ENCODE assay signal across 9 cellular contexts in genomic region chr7:2353113-2353512, GRCh38. TPM values are rescaled to one million over a fixed set of nuclear protein-coding genes. Genes with fewer than 3 reads are reported as not detected.
DNase-seq lines count a peak whose midpoint lies in the region; ATAC-seq, FAIRE-seq and TF ChIP-seq lines count a peak whose summit lies in the region.
"Had no signal": no experiment of that assay in that cellular context is flagged by ENCODE, and none has a peak within 500 bp of the region (broad histone marks: within the 10 kb centered on the region; RNA-seq: fewer than 3 reads in every experiment).

No MANE protein-coding gene starts in this region.

- no peak overlapping the region for H3K18ac ChIP-seq in mesenchymal stem cell (ENCODE audit: low read depth in 1 of 2, low read length in 2 of 2)

- in situ Hi-C loops in GM12878 (cut with MboI) = loop anchor here (5.0 kb wide), 1 partner anchor 781 kb away; the partner anchor contains the start of gene PSMG3

- peak overlapping the region; percentile 92 for H3K4me3 Mint-ChIP-seq in stimulated activated naive CD8-positive, alpha-beta T cell treated with anti-CD3 and anti-CD28 coated beads, Interleukin-15, Interleukin-2, amounts not matched to agents 100 ng/mL and 50 ng/mL, for 24 hours

- H3K79me1 ChIP-seq in mesenchymal stem cell (replicated peaks; ENCODE audit: low read length, poor library complexity, severe bottlenecking) = peaks cover 14% of the 10 kb centered on the region

- H4K91ac ChIP-seq in mesenchymal stem cell (ENCODE audit: low read length) = no peak overlapping the region

- no peak for FAIRE-seq in GM12878 (lab: Jason Lieb, UNC)

- H2AFZ ChIP-seq in GM12878 (ENCODE audit: control insufficient read depth, low read depth, low read length) (peak overlapping the region; percentile 100; the same call in 1 of the 2 replicates), mesenchymal stem cell (ENCODE audit: low read depth, low read length) (no peak overlapping the region)

- H3K9me3 Mint-ChIP-seq in stimulated activated naive CD8-positive, alpha-beta T cell treated with anti-CD3 and anti-CD28 coated beads, Interleukin-15, Interleukin-2, amounts not matched to agents 100 ng/mL and 50 ng/mL, for 24 hours = no peaks in the 10 kb centered on the region

- POLR2A ChIA-PET in GM12878 (lab: Charles Lee) = interaction anchor here (0.6 to 1.3 kb wide), 3 partner anchors 55 to 240 kb away, joined by 4 to 8 read pairs (median 5); no protein-coding TSS in a partner anchor

- no peak overlapping the region for H4K8ac ChIP-seq in mesenchymal stem cell (ENCODE audit: low read length)

- intact Hi-C loops in GM12878 (cut with micrococcal nuclease; ENCODE audit: unreplicated experiment) = no loop called here
- intact Hi-C loops in vagina (cut with DNase I) = loop anchor here (10.0 kb wide), 1 partner anchor 778 kb away; the partner anchor contains the start of gene PSMG3

- no peak overlapping the region for H2BK120ac ChIP-seq in mesenchymal stem cell (ENCODE audit: low read depth, low read length)

- no peak overlapping the region for H2AK5ac ChIP-seq in mesenchymal stem cell (ENCODE audit: low read length, severe bottlenecking)

- TF ChIP-seq RAD21 in GM12878 (IDR thresholded peaks at IDR 0.05; ENCODE audit: insufficient read depth, low read depth, low read length) = no peak

- H3K23ac ChIP-seq in mesenchymal stem cell (ENCODE audit: low read length in 2 of 2) = no peak overlapping the region

- peak overlapping the region in 1 of 2 experiments; percentile 81 for H3K4ac ChIP-seq in mesenchymal stem cell (ENCODE audit: low read depth in 1 of 2, low read length in 2 of 2)

- no peaks in the 10 kb centered on the region for H3K27me3 ChIP-seq in GM12878 (replicated peaks in 1 of 2; ENCODE audit: control insufficient read depth in 2 of 2, insufficient read depth in 2 of 2, low read length in 1 of 2)
- no peaks in the 10 kb centered on the region for H3K27me3 ChIP-seq in mesenchymal stem cell (ENCODE audit: control insufficient read depth in 1 of 2, insufficient read depth in 1 of 2, low read length in 2 of 2)
- H3K27me3 ChIP-seq in vagina = no peaks in the 10 kb centered on the region
- H3K27me3 ChIP-seq: ascending aorta had no signal

- peaks cover 22% of the 10 kb centered on the region for H3K36me3 Mint-ChIP-seq in stimulated activated naive CD8-positive, alpha-beta T cell treated with anti-CD3 and anti-CD28 coated beads, Interleukin-15, Interleukin-2, amounts not matched to agents 100 ng/mL and 50 ng/mL, for 24 hours (ENCODE audit: low read depth)

- H3K27me3 Mint-ChIP-seq in stimulated activated naive CD8-positive, alpha-beta T cell treated with anti-CD3 and anti-CD28 coated beads, Interleukin-15, Interleukin-2, amounts not matched to agents 100 ng/mL and 50 ng/mL, for 24 hours = no peaks in the 10 kb centered on the region

- TF ChIP-seq POLR2A in GM12878 (IDR thresholded peaks at IDR 0.05; ENCODE audit: low read depth, low read length) (no peak), vagina (IDR thresholded peaks at IDR 0.05) (no peak)

- WGBS in GM12878 (ENCODE audit: insufficient coverage, insufficient replicate concordance, low lambda C conversion rate, missing lambda C conversion rate) = 96% methylated on average over 11 of the region's 11 CpGs
- WGBS in mesenchymal stem cell = 96% methylated on average over 5 of the region's 11 CpGs

- H3K4me1 ChIP-seq in GM12878 (ENCODE audit: control insufficient read depth, insufficient read depth, low read length) = peaks cover 12% of the 10 kb centered on the region
- peaks cover 15% of the 10 kb centered on the region for H3K4me1 ChIP-seq in mesenchymal stem cell (ENCODE audit: control insufficient read depth, insufficient read depth, low read depth, low read length)
- peaks cover 40% of the 10 kb centered on the region for H3K4me1 ChIP-seq in vagina

- DNase-seq in stimulated activated naive CD8-positive, alpha-beta T cell treated with anti-CD3 and anti-CD28 coated beads, Interleukin-15, Interleukin-2, amounts not matched to agents 100 U/mL and 50 U/mL, for 24 hours = no peak
- no peak for DNase-seq in GM12878 (ENCODE audit: low read depth, low spot score)
- no peak for DNase-seq in mesenchymal stem cell
- DNase-seq in vagina (ENCODE audit: extremely low spot score in 2 of 2) = no peak
- DNase-seq in DMS 273 treated with DMSO at 0.1 percent for 48 hours (lab: John Stamatoyannopoulos, UW) = no peak
- DNase-seq in C1 segment of cervical spinal cord (lab: John Stamatoyannopoulos, UW) = no peak

- peaks cover 0 to 2% of the 10 kb centered on the region in 2 experiments; a peak in 1 of 4 replicates for H3K36me3 ChIP-seq in GM12878 (ENCODE audit: control insufficient read depth in 2 of 2, insufficient read depth in 2 of 2, low read length in 1 of 2)
- peaks cover 10 to 13% of the 10 kb centered on the region in 2 experiments for H3K36me3 ChIP-seq in mesenchymal stem cell (ENCODE audit: control insufficient read depth in 1 of 2, insufficient read depth in 2 of 2, low read depth in 1 of 2, low read length in 2 of 2)
- H3K36me3 ChIP-seq in vagina = no peaks in the 10 kb centered on the region
- H3K36me3 ChIP-seq: ascending aorta had no signal

- H3K4me1 Mint-ChIP-seq in stimulated activated naive CD8-positive, alpha-beta T cell treated with anti-CD3 and anti-CD28 coated beads, Interleukin-15, Interleukin-2, amounts not matched to agents 100 ng/mL and 50 ng/mL, for 24 hours (ENCODE audit: low read depth) = peaks cover 39% of the 10 kb centered on the region

- peak overlapping the region; percentile 54 for H2BK15ac ChIP-seq in mesenchymal stem cell (ENCODE audit: low read depth, poor library complexity, severe bottlenecking)

- H3K14ac ChIP-seq in mesenchymal stem cell (ENCODE audit: low read length in 2 of 2) = no peak overlapping the region

- H3K9me3 ChIP-seq in GM12878 (replicated peaks; ENCODE audit: control insufficient read depth, insufficient read depth, low read length) (no peaks in the 10 kb centered on the region), mesenchymal stem cell (ENCODE audit: control insufficient read depth, low read length) (no peaks in the 10 kb centered on the region), vagina (no peaks in the 10 kb centered on the region)
- H3K9me3 ChIP-seq: ascending aorta had no signal

- no TSS peak for BruUV-seq in GM12878 (replicated peaks; lab: Mats Ljungman, UMichigan)

- H2BK12ac ChIP-seq in mesenchymal stem cell (ENCODE audit: low read length in 2 of 2) = no peak overlapping the region

- peak overlapping the region; percentile 100 for H3K27ac Mint-ChIP-seq in stimulated activated naive CD8-positive, alpha-beta T cell treated with anti-CD3 and anti-CD28 coated beads, Interleukin-15, Interleukin-2, amounts not matched to agents 100 ng/mL and 50 ng/mL, for 24 hours

- TF ChIP-seq CTCF in GM12878 (IDR thresholded peaks at IDR 0.05 in 2 of 3, conservative IDR thresholded peaks at IDR 0.05 in 1 of 3; ENCODE audit: control insufficient read depth in 2 of 3, extremely low read depth in 1 of 3, insufficient read depth in 1 of 3, low read depth in 3 of 3, low read length in 3 of 3) = no peak
- TF ChIP-seq CTCF in vagina (IDR thresholded peaks at IDR 0.05) = no peak

- RAD21 ChIA-PET in GM12878 (lab: Charles Lee; ENCODE audit: unreplicated experiment) = interaction anchor here (0.8 to 3.5 kb wide), 2 partner anchors 53 to 121 kb away, joined by 3 to 28 read pairs; no protein-coding TSS in a partner anchor

- peaks cover 47% of the 10 kb centered on the region for H3K79me2 ChIP-seq in GM12878 (ENCODE audit: control insufficient read depth, insufficient read depth, low read length)

- H3K27ac ChIP-seq in GM12878 (ENCODE audit: control insufficient read depth, insufficient read depth) (peak overlapping the region; percentile 99), mesenchymal stem cell (ENCODE audit: low read length, poor library complexity, severe bottlenecking) (no peak overlapping the region), vagina (no peak overlapping the region)

- SMC1A ChIA-PET in GM12878 (lab: Charles Lee; ENCODE audit: uncharacterized antibody, unreplicated experiment) = interaction anchor here (1.3 kb wide), 1 partner anchor 116 kb away, joined by 3 read pairs; no protein-coding TSS in a partner anchor

- H3K4me3 ChIP-seq in GM12878 = peak overlapping the region; percentile 59
- H3K4me3 ChIP-seq in mesenchymal stem cell (ENCODE audit: insufficient read depth in 1 of 2, low read depth in 1 of 2, low read length in 2 of 2) = peak overlapping the region; percentile 60 to 96
- H3K4me3 ChIP-seq in vagina = peak overlapping the region; percentile 99 to 100

- CTCF ChIA-PET in GM12878 (lab: Yijun Ruan, JAX) = interaction anchor here (1.5 kb wide), 1 partner anchor 19 kb away, joined by 3 read pairs; no protein-coding TSS in a partner anchor

- no peak overlapping the region for H2BK5ac ChIP-seq in mesenchymal stem cell (ENCODE audit: low read depth, low read length, poor library complexity, severe bottlenecking)

- no peak for ATAC-seq in stimulated activated naive CD8-positive, alpha-beta T cell treated with anti-CD3 and anti-CD28 coated beads, Interleukin-15, Interleukin-2, amounts not matched to agents 100 U/mL and 50 U/mL, for 24 hours
- ATAC-seq in GM12878 (no peak), GM18867 (IDR thresholded peaks at IDR 0.05; ENCODE audit: unreplicated experiment) (no peak)

- no peak for TF ChIP-seq EP300 in GM12878 (IDR thresholded peaks at IDR 0.05; ENCODE audit: borderline replicate concordance in 1 of 2, control insufficient read depth in 1 of 2, low read depth in 2 of 2, low read length in 2 of 2)

- H4K20me1 ChIP-seq in GM12878 (ENCODE audit: control insufficient read depth, insufficient read depth) = peaks cover 3% of the 10 kb centered on the region; the same call in 1 of the 2 replicates

- peak overlapping the region; percentile 83 for H3K4me2 ChIP-seq in GM12878 (ENCODE audit: control insufficient read depth, insufficient read depth)
- H3K4me2 ChIP-seq in mesenchymal stem cell (ENCODE audit: low read length, poor library complexity, severe bottlenecking) = peak overlapping the region; percentile 90

- H3K9ac ChIP-seq in GM12878 (ENCODE audit: control insufficient read depth, insufficient read depth, low read length) = peak overlapping the region; percentile 97
- H3K9ac ChIP-seq in mesenchymal stem cell (ENCODE audit: low read length) = peak overlapping the region; percentile 100

RNA-seq across cellular contexts. Expression of gene EIF3B, which starts 1.5 kb away (rescaled TPM):
- total RNA-seq in GM12878 (2013; cell fraction: nucleolus; rRNA removed) = 276 and 290 TPM in 2 replicates
- total RNA-seq in GM12878 (2014; rRNA removed) (154 and 166 TPM in 2 replicates), GM12878 (2014; rRNA removed; fragmentation: Illumina TruSeq; extraction: Trizol) (197 and 221 TPM in 2 replicates), GM12878 (2021) (232 and 251 TPM in 2 replicates), vagina (90.8 TPM)
- polyA plus RNA-seq in GM12878 (2011; ENCODE audit: low read depth) = 108 TPM
- polyA plus RNA-seq in GM12878 (2011; rRNA removed) (138 and 140 TPM in 2 replicates), GM12878 (2014; fragmentation: Illumina TruSeq; extraction: Trizol) (275 and 289 TPM in 2 replicates), GM12878 (2014; fragmentation: Nextera tagmentation; extraction: Ambion mirVana) (10 to 100 TPM; 17.6 to 52.4 TPM), GM12878 (2014; rRNA removed) (167 and 173 TPM in 2 replicates), GM12878 (2016; fragmentation: Nextera tagmentation; extraction: Ambion mirVana) (100 to 1,000 TPM in 1 of 2 experiments, 10 to 100 TPM in 1; 36.9 to 126 TPM)
- polyA plus RNA-seq in GM12878 (2011; cell fraction: cytosol; rRNA removed) = 110 and 132 TPM in 2 replicates
- polyA plus RNA-seq in GM12878 (2011; cell fraction: nucleus; rRNA removed) = 251 and 346 TPM in 2 replicates
- 135 and 193 TPM in 2 replicates for polyA plus RNA-seq in GM12878 (2012)
- polyA minus RNA-seq in GM12878 (2011; rRNA and poly(A)+ RNA removed) = 127 and 134 TPM in 2 replicates
- 52.5 and 58.8 TPM in 2 replicates for polyA minus RNA-seq in GM12878 (2011; cell fraction: cytosol; rRNA and poly(A)+ RNA removed)
- 59.1 and 78.1 TPM in 2 replicates for polyA minus RNA-seq in GM12878 (2011; cell fraction: nucleus; rRNA and poly(A)+ RNA removed)
- 81.4 TPM for polyA plus RNA-seq in mesenchymal stem cell (2013, experiment 1 of 2)
- polyA plus RNA-seq in mesenchymal stem cell (2013, experiment 2 of 2) = 76.2 TPM

RNA-seq across cellular contexts. Expression of gene SNX8, which starts 38.9 kb away (rescaled TPM):
- 69.7 and 75.0 TPM in 2 replicates for total RNA-seq in GM12878 (2013; cell fraction: nucleolus; rRNA removed)
- total RNA-seq in GM12878 (2014; rRNA removed) (40.5 and 42.2 TPM in 2 replicates), GM12878 (2014; rRNA removed; fragmentation: Illumina TruSeq; extraction: Trizol) (46.5 and 51.6 TPM in 2 replicates), GM12878 (2021) (150 and 156 TPM in 2 replicates), vagina (8.3 TPM)
- 12.4 TPM for polyA plus RNA-seq in GM12878 (2011; ENCODE audit: low read depth)
- polyA plus RNA-seq in GM12878 (2011; rRNA removed) (92.1 and 210 TPM in 2 replicates), GM12878 (2014; fragmentation: Illumina TruSeq; extraction: Trizol) (19.4 and 79.8 TPM in 2 replicates), GM12878 (2014; fragmentation: Nextera tagmentation; extraction: Ambion mirVana) (10 to 100 TPM in 1 of 2 experiments, 1 to 10 TPM in 1; 6.4 to 21.5 TPM), GM12878 (2014; rRNA removed) (115 and 118 TPM in 2 replicates), GM12878 (2016; fragmentation: Nextera tagmentation; extraction: Ambion mirVana) (100 to 1,000 TPM; 118 to 133 TPM)
- 146 and 248 TPM in 2 replicates for polyA plus RNA-seq in GM12878 (2011; cell fraction: cytosol; rRNA removed)
- 220 and 232 TPM in 2 replicates for polyA plus RNA-seq in GM12878 (2011; cell fraction: nucleus; rRNA removed)
- polyA plus RNA-seq in GM12878 (2012) = 101 and 127 TPM in 2 replicates
- 199 and 253 TPM in 2 replicates for polyA minus RNA-seq in GM12878 (2011; rRNA and poly(A)+ RNA removed)
- 69.8 and 71.0 TPM in 2 replicates for polyA minus RNA-seq in GM12878 (2011; cell fraction: cytosol; rRNA and poly(A)+ RNA removed)
- 31.3 and 40.8 TPM in 2 replicates for polyA minus RNA-seq in GM12878 (2011; cell fraction: nucleus; rRNA and poly(A)+ RNA removed)
- polyA plus RNA-seq in mesenchymal stem cell (2013, experiment 1 of 2) = 26.3 TPM
- 28.5 TPM for polyA plus RNA-seq in mesenchymal stem cell (2013, experiment 2 of 2)

RNA-seq across cellular contexts. Expression of gene CHST12, which starts 50.3 kb away (rescaled TPM):
- 24.3 and 24.9 TPM in 2 replicates for total RNA-seq in GM12878 (2013; cell fraction: nucleolus; rRNA removed)
- total RNA-seq in GM12878 (2014; rRNA removed) (2.0 and 2.4 TPM in 2 replicates), GM12878 (2014; rRNA removed; fragmentation: Illumina TruSeq; extraction: Trizol) (0.78 and 1.1 TPM in 2 replicates), GM12878 (2021) (6.9 and 8.4 TPM in 2 replicates), vagina (26.3 TPM)
- 4.6 TPM for polyA plus RNA-seq in GM12878 (2011; ENCODE audit: low read depth)
- polyA plus RNA-seq in GM12878 (2011; rRNA removed) (5.9 and 14.2 TPM in 2 replicates), GM12878 (2014; fragmentation: Illumina TruSeq; extraction: Trizol) (0.19 and 0.43 TPM in 2 replicates), GM12878 (2014; fragmentation: Nextera tagmentation; extraction: Ambion mirVana) (under 1 TPM; 0.05 to 0.33 TPM), GM12878 (2014; rRNA removed) (4.2 and 6.0 TPM in 2 replicates), GM12878 (2016; fragmentation: Nextera tagmentation; extraction: Ambion mirVana) (10 to 100 TPM; 11.8 TPM)
- polyA plus RNA-seq in GM12878 (2011; cell fraction: cytosol; rRNA removed) = 25.5 and 35.2 TPM in 2 replicates
- polyA plus RNA-seq in GM12878 (2011; cell fraction: nucleus; rRNA removed) = 18.3 and 23.4 TPM in 2 replicates
- polyA plus RNA-seq in GM12878 (2012) = 12.2 and 14.0 TPM in 2 replicates
- 9.7 and 19.3 TPM in 2 replicates for polyA minus RNA-seq in GM12878 (2011; rRNA and poly(A)+ RNA removed)
- 12.7 and 14.5 TPM in 2 replicates for polyA minus RNA-seq in GM12878 (2011; cell fraction: cytosol; rRNA and poly(A)+ RNA removed)
- 3.3 and 7.9 TPM in 2 replicates for polyA minus RNA-seq in GM12878 (2011; cell fraction: nucleus; rRNA and poly(A)+ RNA removed)
- 20.2 TPM for polyA plus RNA-seq in mesenchymal stem cell (2013, experiment 1 of 2)
- polyA plus RNA-seq in mesenchymal stem cell (2013, experiment 2 of 2) = 20.4 TPM
